Comparison of ENCODE assay signal across 8 cellular contexts in genomic region chr1:154546264-154547043, GRCh38. TPM values are rescaled to one million over a fixed set of nuclear protein-coding genes. Genes with fewer than 3 reads are reported as not detected.
A peak's percentile ranks its signal among the peaks of the same experiment; 100 is the strongest.
DNase-seq lines count a peak whose midpoint lies in the region; ATAC-seq and TF ChIP-seq lines count a peak whose summit lies in the region.

No MANE protein-coding gene starts in this region.

- peak; percentile 77 for DNase-seq in ELR (ENCODE audit: low read depth)
- DNase-seq in MG63 = peak; percentile 61
- peak; percentile 55 to 76 for DNase-seq in SJCRH30
- peak; percentile 18 for DNase-seq in activated gamma-delta T cell treated with anti-CD3 and anti-CD28 coated beads, Interleukin-2, amount 50 U/mL, for 16 hours (ENCODE audit: low read depth)
- DNase-seq in head of caudate nucleus = peak; percentile 29 to 82 (median 62)
- no peak for DNase-seq in prostate gland (ENCODE audit: low spot score)

- TF ChIP-seq CTCF in prostate gland (IDR thresholded peaks at IDR 0.05) = peak; percentile 33 to 68 (median 49)

- no peak for TF ChIP-seq POLR2A in prostate gland (IDR thresholded peaks at IDR 0.05)

- H3K4me3 ChIP-seq in MG63 (no peak overlapping the region), SJCRH30 (no peak overlapping the region), prostate gland (no peak overlapping the region)

- intact Hi-C loops in head of caudate nucleus (cut with DNase I) (loop anchor here (5.0 kb wide), 1 partner anchor 64 kb away; no protein-coding TSS in a partner anchor), prostate gland (cut with DNase I) (no loop called here)

- no peaks in the 10 kb centered on the region for H3K9me3 ChIP-seq in MG63
- no peaks in the 10 kb centered on the region for H3K9me3 ChIP-seq in SJCRH30 (replicated peaks)
- H3K9me3 ChIP-seq in prostate gland = no peaks in the 10 kb centered on the region

- H3K4me1 ChIP-seq in SJCRH30 (no peaks in the 10 kb centered on the region), prostate gland (replicated peaks) (no peaks in the 10 kb centered on the region)

- no peak for ATAC-seq in GM21528 (IDR thresholded peaks at IDR 0.05; ENCODE audit: low FRiP score, unreplicated experiment)
- no peak for ATAC-seq in GM18868 (IDR thresholded peaks at IDR 0.05; ENCODE audit: unreplicated experiment)

- peaks cover 23% of the 10 kb centered on the region for H3K36me3 ChIP-seq in MG63
- H3K36me3 ChIP-seq in SJCRH30 = peaks cover 20% of the 10 kb centered on the region
- H3K36me3 ChIP-seq in prostate gland = peaks cover 4 to 8% of the 10 kb centered on the region in 2 donors

- 67% methylated on average over 13 of the region's 13 CpGs for WGBS in prostate gland

- no peak overlapping the region for H3K27ac ChIP-seq in SJCRH30
- peak overlapping the region in 1 of 2 donors; percentile 7 for H3K27ac ChIP-seq in prostate gland

- peaks cover 8% of the 10 kb centered on the region; the same call in 1 of the 2 replicates for H3K27me3 ChIP-seq in MG63
- H3K27me3 ChIP-seq in SJCRH30 = peaks cover 6% of the 10 kb centered on the region; the same call in 1 of the 2 replicates
- H3K27me3 ChIP-seq in prostate gland (replicated peaks; ENCODE audit: insufficient read depth) = no peaks in the 10 kb centered on the region

RNA-seq across cellular contexts. Expression of gene UBE2Q1, which starts 12.0 kb away (rescaled TPM):
- 38.1 and 66.0 TPM in 2 replicates for total RNA-seq in MG63 (2014; rRNA removed; shearing (Covaris generic); ENCODE audit: low replicate concordance)
- 30.2 and 32.6 TPM in 2 replicates for total RNA-seq in SJCRH30 (2014; rRNA removed; shearing (Covaris generic))
- total RNA-seq in prostate gland = 10 to 100 TPM; 24.7 to 43.7 TPM

RNA-seq across cellular contexts. Expression of gene CHRNB2, which starts 21.1 kb away (rescaled TPM):
- not detected in 2 replicates for total RNA-seq in MG63 (2014; rRNA removed; shearing (Covaris generic); ENCODE audit: low replicate concordance)
- 0.08 TPM in 2 replicates for total RNA-seq in SJCRH30 (2014; rRNA removed; shearing (Covaris generic))
- under 1 TPM; 0.05 to 0.74 TPM for total RNA-seq in prostate gland

RNA-seq across cellular contexts. Expression of gene SHE, which starts 44.2 kb away (rescaled TPM):
- total RNA-seq in MG63 (2014; rRNA removed; shearing (Covaris generic); ENCODE audit: low replicate concordance) = not detected in 2 replicates
- 0.02 TPM in 1 of 2 replicates, not detected in the other for total RNA-seq in SJCRH30 (2014; rRNA removed; shearing (Covaris generic))
- total RNA-seq in prostate gland = 10 to 100 TPM in 1 of 2 donors, 1 to 10 TPM in 1; 5.4 to 29.9 TPM

RNA-seq across cellular contexts. Expression of gene TDRD10, which starts 44.4 kb away (rescaled TPM):
- not detected in 2 replicates for total RNA-seq in MG63 (2014; rRNA removed; shearing (Covaris generic); ENCODE audit: low replicate concordance)
- not detected in 2 replicates for total RNA-seq in SJCRH30 (2014; rRNA removed; shearing (Covaris generic))
- total RNA-seq in prostate gland = 10 to 100 TPM in 1 of 2 donors, under 1 TPM in 1; 0.46 to 11.4 TPM
